8 cellular contexts compared by ENCODE assay signal in the genomic region with DNA sequence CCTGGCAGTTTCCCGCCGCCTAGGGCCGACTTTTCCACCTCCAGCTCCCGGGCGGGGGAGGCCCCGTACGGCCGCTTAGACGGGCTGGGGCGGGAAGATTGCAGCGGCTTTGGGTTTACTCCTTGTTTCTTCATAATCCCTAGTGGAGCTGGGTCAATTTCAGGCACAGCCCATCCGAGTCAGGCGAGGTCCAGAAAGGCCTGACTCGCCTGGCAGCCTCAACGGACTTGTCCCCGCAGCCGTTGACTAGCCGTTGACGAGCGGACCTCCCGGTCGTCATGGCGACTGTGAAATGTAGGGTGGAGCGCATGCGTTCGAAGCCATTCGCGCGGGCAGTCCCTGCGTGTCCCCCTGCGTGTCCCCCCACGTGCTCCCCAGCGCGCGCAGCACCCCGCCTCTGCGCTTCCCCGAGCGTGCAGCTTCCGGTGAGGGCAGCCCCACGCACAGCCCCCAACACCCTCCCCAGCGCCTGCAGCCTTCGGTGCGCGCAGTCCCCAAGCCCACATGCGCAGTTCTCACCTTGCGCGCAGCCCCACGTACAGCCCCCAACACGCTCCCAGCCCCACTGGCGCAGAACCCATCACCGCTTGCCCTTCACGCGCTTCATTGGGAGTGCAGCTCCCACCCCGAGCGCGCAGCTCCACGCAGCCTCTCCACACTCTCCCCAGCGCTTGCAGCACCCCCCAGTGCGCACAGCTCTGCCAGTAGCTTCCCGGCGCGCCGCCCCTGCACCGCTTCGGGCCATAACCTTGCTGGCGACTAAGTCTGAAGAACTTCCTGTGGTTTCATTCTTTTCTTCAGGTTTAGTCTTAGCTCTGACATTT.
DNase-seq lines count a peak whose midpoint lies in the region; ATAC-seq, FAIRE-seq and TF ChIP-seq lines count a peak whose summit lies in the region.

No MANE protein-coding gene starts in this region.

- no peak overlapping the region for H3K27ac ChIP-seq in A673 (ENCODE audit: low read depth, low read length, poor library complexity, severe bottlenecking)

- CTCF ChIA-PET in A673 (lab: Charles Lee): no interaction called here

- H3K4me1 ChIP-seq in A673 (ENCODE audit: insufficient read depth, low read length, poor library complexity, severe bottlenecking) (no peaks in the 10 kb centered on the region), HAP-1 (no peaks in the 10 kb centered on the region)

- in situ Hi-C loops in HAP-1 (cut with MboI; ENCODE audit: low sequenced_read_pairs): no loop called here

- H3K4me3 ChIP-seq in A673 (ENCODE audit: low read depth, low read length, poor library complexity, severe bottlenecking) (peak overlapping the region; percentile 48), HAP-1 (peak overlapping the region; percentile 13)

- intact Hi-C loops in A673 (cut with micrococcal nuclease; ENCODE audit: unreplicated experiment): loop anchor here (2.0 to 5.0 kb wide), 3 partner anchors 336 to 439 kb away; no protein-coding TSS in a partner anchor

- DNase-seq in A673 (ENCODE audit: low spot score): peak; percentile 63
- peak; percentile 10 to 58 for DNase-seq in HAP-1 (ENCODE audit: low spot score in 2 of 2)
- peak; percentile 67 for DNase-seq in RCC 7860 (ENCODE audit: low spot score)
- peak; percentile 79 for DNase-seq in cerebellar cortex (ENCODE audit: low spot score)
- DNase-seq in left lobe of liver (ENCODE audit: low spot score): peak; percentile 42
- DNase-seq in superior temporal gyrus (ENCODE audit: extremely low spot score): peak; percentile 53
- DNase-seq in Kasumi-1 (lab: John Stamatoyannopoulos, UW): no peak

- H3K9me3 ChIP-seq in A673 (ENCODE audit: low read depth, low read length, poor library complexity, severe bottlenecking) (no peaks in the 10 kb centered on the region), HAP-1 (no peaks in the 10 kb centered on the region)

- no peak for FAIRE-seq in RCC 7860 (lab: Jason Lieb, UNC)

- H3K27me3 ChIP-seq in A673 (replicated peaks; ENCODE audit: insufficient read depth, low read depth, low read length, poor library complexity) (peaks cover 24% of the 10 kb centered on the region), HAP-1 (ENCODE audit: low read depth) (peaks cover 9% of the 10 kb centered on the region)

- no peak for TF ChIP-seq CTCF in A673 (conservative IDR thresholded peaks at IDR 0.05; ENCODE audit: low read depth, low read length)

- ATAC-seq in left lobe of liver (peak; percentile 68), GM18520 (IDR thresholded peaks at IDR 0.05; ENCODE audit: unreplicated experiment) (no peak)

- BruUV-seq in A673 (replicated peaks; lab: Mats Ljungman, UMichigan): no TSS peak

- H3K36me3 ChIP-seq in A673 (ENCODE audit: insufficient read depth, low read length, poor library complexity, severe bottlenecking): no peaks in the 10 kb centered on the region
- H3K36me3 ChIP-seq in HAP-1 (replicated peaks): no peaks in the 10 kb centered on the region

- POLR2A ChIA-PET in A673 (lab: Charles Lee; ENCODE audit: low non-redundant PET): no interaction called here

Comparison
In these comparisons a context has a peak if more than half of its experiments do, and no peak if none do; other contexts are left out.
1. DNase-seq: peak in A673 (single experiment), HAP-1 (2 of 2), RCC 7860 (single experiment), cerebellar cortex (single experiment), left lobe of liver (single experiment) and superior temporal gyrus (single experiment); none in Kasumi-1 (0 of 2).